ENCODE assay signal across 18 cellular contexts in genomic region chr3:175304437-175304836, GRCh38.
A peak's percentile ranks its signal among the peaks of the same experiment; 100 is the strongest.
DNase-seq lines count a peak whose midpoint lies in the region; ATAC-seq, FAIRE-seq and TF ChIP-seq lines count a peak whose summit lies in the region.
"Had no signal": no experiment of that assay in that cellular context is flagged by ENCODE, and none has a peak within 500 bp of the region (broad histone marks: within the 10 kb centered on the region; RNA-seq: fewer than 3 reads in every experiment).

No MANE protein-coding gene starts in this region.

- no peaks in the 10 kb centered on the region for H3K79me2 ChIP-seq in keratinocyte (ENCODE audit: control insufficient read depth, insufficient read depth, low read length)

- no peak overlapping the region for H3K9ac ChIP-seq in keratinocyte (ENCODE audit: control insufficient read depth, extremely low read depth, insufficient read depth, low read length)

- no peaks in the 10 kb centered on the region for H3K9me1 ChIP-seq in keratinocyte (ENCODE audit: control insufficient read depth, extremely low read depth, insufficient read depth, low read length)

- H3K4me3 ChIP-seq in BE2C (ENCODE audit: low read depth, low read length) (no peak overlapping the region), SJCRH30 (no peak overlapping the region), keratinocyte (ENCODE audit: control insufficient read depth in 2 of 3, extremely low read depth in 1 of 3, insufficient read depth in 2 of 3, low read depth in 1 of 3, low read length in 3 of 3) (no peak overlapping the region)
- H3K4me3 ChIP-seq: MG63, mucosa of descending colon, PC-9, spleen, tibial nerve had no signal

- H3K9me3 ChIP-seq in BE2C (no peaks in the 10 kb centered on the region), SJCRH30 (replicated peaks) (no peaks in the 10 kb centered on the region), keratinocyte (ENCODE audit: control insufficient read depth, low read depth, low read length) (no peaks in the 10 kb centered on the region)
- H3K9me3 ChIP-seq: mucosa of descending colon had no signal

- TF ChIP-seq CTCF in BE2C (IDR thresholded peaks at IDR 0.05; ENCODE audit: low read depth, low read length) (no peak), keratinocyte (optimal IDR thresholded peaks at IDR 0.05 in 1 of 3, IDR thresholded peaks at IDR 0.05 in 1 of 3, conservative IDR thresholded peaks at IDR 0.05 in 1 of 3; ENCODE audit: extremely low read depth in 1 of 3, insufficient read depth in 2 of 3, low read length in 3 of 3) (no peak)

- H3K4me1 ChIP-seq in BE2C (peaks cover 14% of the 10 kb centered on the region; the same call in 1 of the 2 replicates), SJCRH30 (no peaks in the 10 kb centered on the region; the same call in 1 of the 2 replicates), keratinocyte (ENCODE audit: control insufficient read depth, extremely low read depth, insufficient read depth, low read length) (no peaks in the 10 kb centered on the region)
- H3K4me1 ChIP-seq: spleen had no signal

- H3K4me2 ChIP-seq in keratinocyte (ENCODE audit: control insufficient read depth, extremely low read depth, insufficient read depth, low read depth, low read length): no peak overlapping the region
- H3K4me2 ChIP-seq: PC-9 had no signal

- H3K36me3 ChIP-seq in BE2C (no peaks in the 10 kb centered on the region), SJCRH30 (no peaks in the 10 kb centered on the region), keratinocyte (ENCODE audit: control insufficient read depth in 2 of 2, extremely low read depth in 1 of 2, insufficient read depth in 2 of 2, low read length in 2 of 2) (no peaks in the 10 kb centered on the region)
- H3K36me3 ChIP-seq: MG63, spleen, tibial nerve had no signal

- no peak for ATAC-seq in HG02798 (IDR thresholded peaks at IDR 0.05; ENCODE audit: poor library complexity, unreplicated experiment)
- ATAC-seq: mucosa of descending colon had no signal

- no peaks in the 10 kb centered on the region for H4K20me1 ChIP-seq in keratinocyte (ENCODE audit: control insufficient read depth, extremely low read depth, insufficient read depth, low read length)

- H2AFZ ChIP-seq in keratinocyte (ENCODE audit: control insufficient read depth, low read length): peak overlapping the region; percentile 26
- H2AFZ ChIP-seq: PC-9 had no signal

- FAIRE-seq in keratinocyte (lab: Jason Lieb, UNC): no peak

- dilution Hi-C loops in keratinocyte (cut with MboI; ENCODE audit: extremely low pct_ligation_motif_present, low sequenced_read_pairs): no loop called here

- H3K27ac ChIP-seq in SJCRH30 (no peak overlapping the region), keratinocyte (ENCODE audit: control insufficient read depth, insufficient read depth, low read length) (no peak overlapping the region)
- H3K27ac ChIP-seq: PC-9, spleen, tibial nerve had no signal

- DNase-seq in BE2C: peak; percentile 42
- peak; percentile 36 for DNase-seq in LHCN-M2 (ENCODE audit: low read depth)
- DNase-seq in SJCRH30: peak; percentile 25 to 47
- DNase-seq in keratinocyte (ENCODE audit: low read depth, low spot score): no peak
- DNase-seq in NCI-H1436 treated with DMSO at 0.1 percent for 48 hours (lab: John Stamatoyannopoulos, UW): no peak
- DNase-seq in NCI-H345 (lab: John Stamatoyannopoulos, UW): no peak
- DNase-seq: activated CD8-positive, alpha-beta memory T cell treated with anti-CD3 and anti-CD28 coated beads, Interleukin-2, amount 50 U/mL, for 4 hours; Calu3; immature natural killer cell; MG63; mucosa of descending colon; NCI-H187 treated with DMSO at 0.1 percent for 48 hours; NCI-H526; PC-9; spleen; stimulated activated CD4-positive, alpha-beta T cell treated with anti-CD3 and anti-CD28 coated beads, Interleukin-4, amount 100 ng/mL, for 24 hours had no signal

- H3K27me3 ChIP-seq in BE2C (no peaks in the 10 kb centered on the region), SJCRH30 (no peaks in the 10 kb centered on the region), keratinocyte (ENCODE audit: control insufficient read depth, extremely low read depth, insufficient read depth, low read length) (no peaks in the 10 kb centered on the region)
- H3K27me3 ChIP-seq: MG63, spleen, tibial nerve had no signal

Comparison
In these comparisons a context has a peak if more than half of its experiments do, and no peak if none do; other contexts are left out.
1. DNase-seq: peak in BE2C (single experiment), LHCN-M2 (single experiment) and SJCRH30 (2 of 2); none in keratinocyte (single experiment), NCI-H1436 treated with DMSO at 0.1 percent for 48 hours (single experiment) and NCI-H345 (single experiment).